Comparison of ENCODE assay signal across 18 cellular contexts in the genomic region with DNA sequence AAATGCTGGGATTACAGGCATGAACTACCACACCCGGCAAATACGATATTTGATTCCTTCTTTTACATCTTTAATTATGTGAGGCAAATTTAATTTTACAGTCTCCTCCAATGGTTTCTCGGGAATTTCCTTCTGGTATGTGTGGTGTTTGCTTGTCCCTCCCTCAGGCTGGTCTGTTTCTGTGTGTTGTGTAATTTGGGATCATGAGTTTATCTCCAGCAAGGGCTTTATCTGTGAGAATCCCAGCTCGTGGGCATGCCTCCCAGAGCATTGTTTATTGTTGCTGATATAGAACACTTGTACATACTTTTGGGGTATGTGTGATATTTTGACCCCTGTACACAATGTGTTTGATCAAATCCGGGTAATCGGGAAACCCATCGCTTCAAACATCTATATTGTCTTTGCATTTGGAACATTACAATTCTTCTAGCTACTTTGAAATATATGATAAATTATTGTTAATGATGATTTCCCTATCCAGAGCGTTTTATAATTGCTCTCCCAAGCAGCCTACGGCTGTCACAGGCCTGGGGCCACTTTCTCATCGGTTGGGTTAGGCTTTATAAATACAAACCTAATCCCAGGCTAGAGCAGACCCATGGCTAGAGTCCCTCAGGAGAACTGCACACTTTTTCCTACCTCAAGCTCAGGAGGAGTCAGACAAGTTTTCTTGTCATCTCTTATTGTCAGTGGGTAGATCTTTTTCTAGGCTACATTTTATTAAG. TPM values are rescaled to one million over a fixed set of nuclear protein-coding genes. Genes with fewer than 3 reads are reported as not detected.
DNase-seq lines count a peak whose midpoint lies in the region; ATAC-seq and TF ChIP-seq lines count a peak whose summit lies in the region.
"Had no signal": no experiment of that assay in that cellular context is flagged by ENCODE, and none has a peak within 500 bp of the region (broad histone marks: within the 10 kb centered on the region; RNA-seq: fewer than 3 reads in every experiment).

No MANE protein-coding gene starts in this region.

- TF ChIP-seq CTCF in IMR-90 (conservative IDR thresholded peaks at IDR 0.05; ENCODE audit: low read depth, low read length) (no peak), choroid plexus epithelial cell (conservative IDR thresholded peaks at IDR 0.05; ENCODE audit: low read depth, low read length) (no peak), GM13976 (IDR thresholded peaks at IDR 0.05; ENCODE audit: borderline replicate concordance, control extremely low read depth, extremely low read depth, insufficient read depth, missing control alignments) (no peak), neural progenitor cell (IDR thresholded peaks at IDR 0.05) (no peak)

- H4K8ac ChIP-seq in IMR-90 (ENCODE audit: low read depth in 2 of 2, low read length in 2 of 2) = peak overlapping the region in 1 of 2 experiments; percentile 32; a peak in 1 of 4 replicates

- peak overlapping the region; percentile 39; the same call in 1 of the 2 replicates for H2BK20ac ChIP-seq in IMR-90 (ENCODE audit: low read depth, low read length)

- H3K4me3 ChIP-seq in IMR-90 (ENCODE audit: insufficient read depth, low read depth, low read length) = no peak overlapping the region
- H3K4me3 ChIP-seq in choroid plexus epithelial cell (ENCODE audit: low read depth, low read length) = no peak overlapping the region
- no peak overlapping the region for H3K4me3 ChIP-seq in mesodermal cell (ENCODE audit: extremely low read depth, insufficient read depth, low read length, poor library complexity, severe bottlenecking)
- H3K4me3 ChIP-seq in neural progenitor cell = no peak overlapping the region

- H3K27ac ChIP-seq in IMR-90 (ENCODE audit: insufficient read depth, low read length) (peak overlapping the region; percentile 58; the same call in 1 of the 2 replicates), mesodermal cell (ENCODE audit: low read depth, low read length, severe bottlenecking) (peak overlapping the region; percentile 83), neural progenitor cell (no peak overlapping the region)
- H3K27ac ChIP-seq: 22Rv1, parathyroid adenoma had no signal

- no peak for TF ChIP-seq POLR2A in IMR-90 (IDR thresholded peaks at IDR 0.05; ENCODE audit: low read depth, low read length)

- H3K9me3 ChIP-seq in IMR-90 (ENCODE audit: control insufficient read depth, insufficient read depth, low read length) (no peaks in the 10 kb centered on the region), mesodermal cell (ENCODE audit: control insufficient read depth, low read length) (no peaks in the 10 kb centered on the region), neural progenitor cell (ENCODE audit: low read depth) (no peaks in the 10 kb centered on the region)

- H2AK5ac ChIP-seq in IMR-90 (ENCODE audit: low read depth, low read length) = peak overlapping the region; percentile 58; the same call in 1 of the 2 replicates

- peaks cover 3% of the 10 kb centered on the region for H3K27me3 Mint-ChIP-seq in T-helper 1 cell treated with Interleukin-12 subunit alpha and Interleukin-12 subunit beta and Interleukin-4 antibody, amounts not matched to agents 30 μg/mL and 1 μg/mL, for 36 hours (ENCODE audit: low read depth)
- peaks cover 3% of the 10 kb centered on the region for H3K27me3 Mint-ChIP-seq in neural progenitor cell (ENCODE audit: insufficient read depth, low read depth)
- H3K27me3 Mint-ChIP-seq: activated CD4-positive, alpha-beta T cell treated with anti-CD3 and anti-CD28 coated beads, Interleukin-2, amount 10 ng/mL, durations not matched to agents 24 days and 14 days; activated T-cell treated with anti-CD3 and anti-CD28 coated beads, Interleukin-2, amount 50 U/mL, for 24 hours had no signal

- peak; percentile 48 for ATAC-seq in IMR-90 (ENCODE audit: low read depth)
- ATAC-seq: CD8-positive, alpha-beta T cell had no signal

- dilution Hi-C loops in IMR-90 (cut with HindIII; ENCODE audit: low sequenced_read_pairs, unreplicated experiment) = no loop called here

- H3K56ac ChIP-seq in IMR-90 (ENCODE audit: extremely low read depth, insufficient read depth, low read length) = no peak overlapping the region

- CTCF ChIA-PET in IMR-90 (lab: Yijun Ruan, JAX) = no interaction called here

- H3K9me3 Mint-ChIP-seq in T-helper 1 cell treated with Interleukin-12 subunit alpha and Interleukin-12 subunit beta and Interleukin-4 antibody, amounts not matched to agents 30 μg/mL and 1 μg/mL, for 36 hours = no peaks in the 10 kb centered on the region
- no peaks in the 10 kb centered on the region for H3K9me3 Mint-ChIP-seq in neural progenitor cell
- H3K9me3 Mint-ChIP-seq: activated CD4-positive, alpha-beta T cell treated with anti-CD3 and anti-CD28 coated beads, Interleukin-2, amount 10 ng/mL, durations not matched to agents 24 days and 14 days; activated T-cell treated with anti-CD3 and anti-CD28 coated beads, Interleukin-2, amount 50 U/mL, for 24 hours; CD8-positive, alpha-beta T cell had no signal

- DNase-seq in T-helper 1 cell (no peak), IMR-90 (peak; percentile 81), choroid plexus epithelial cell (ENCODE audit: low read depth) (peak; percentile 72), GM13976 (ENCODE audit: low spot score) (no peak), neural progenitor cell (ENCODE audit: low spot score) (no peak)
- no peak for DNase-seq in stimulated activated CD4-positive, alpha-beta T cell treated with anti-CD3 and anti-CD28 coated beads, Interleukin-1b, Interleukin-23, amount 100 ng/mL, for 48 hours
- DNase-seq: activated CD4-positive, alpha-beta T cell treated with anti-CD3 and anti-CD28 coated beads, Interleukin-2, amount 10 ng/mL, durations not matched to agents 24 days and 14 days; activated T-cell treated with anti-CD3 and anti-CD28 coated beads, Interleukin-2, amount 50 U/mL, for 24 hours; effector CD4-positive, alpha-beta T cell; KG1; midbrain; NCI-H1105 treated with DMSO at 0.1 percent for 48 hours; NCI-H2171 treated with DMSO at 0.1 percent for 48 hours had no signal

- peak overlapping the region; percentile 9 for H3K18ac ChIP-seq in IMR-90 (ENCODE audit: low read depth, low read length)

- intact Hi-C loops in IMR-90 (cut with micrococcal nuclease) = no loop called here

- 0 out of 2 replicates have a peak overlapping the region, but pooled peaks have one; percentile 11 for H4K91ac ChIP-seq in IMR-90 (ENCODE audit: insufficient read depth, low read depth, low read length)

- no TSS peak for BruUV-seq in IMR-90 (replicated peaks; lab: Mats Ljungman, UMichigan)

- H3K27me3 ChIP-seq in IMR-90 (ENCODE audit: control insufficient read depth, insufficient read depth, low read length) (no peaks in the 10 kb centered on the region), neural progenitor cell (no peaks in the 10 kb centered on the region)

- H3K36me3 ChIP-seq in IMR-90 (ENCODE audit: control insufficient read depth, insufficient read depth, low read length) = peaks cover 3% of the 10 kb centered on the region; the same call in 1 of the 2 replicates
- H3K36me3 ChIP-seq in mesodermal cell (ENCODE audit: control insufficient read depth, insufficient read depth, low read length) = no peaks in the 10 kb centered on the region
- no peaks in the 10 kb centered on the region for H3K36me3 ChIP-seq in neural progenitor cell

- no peak overlapping the region for H3K14ac ChIP-seq in IMR-90 (replicated peaks; ENCODE audit: low read depth, low read length)

- peak overlapping the region; percentile 31 for H2BK5ac ChIP-seq in IMR-90 (ENCODE audit: low read depth, low read length, poor library complexity, severe bottlenecking)

- in situ Hi-C loops in IMR-90 (cut with MboI; ENCODE audit: low sequenced_read_pairs) = no loop called here
- in situ Hi-C loops in GM13976 (cut with MboI; ENCODE audit: low sequenced_read_pairs, unreplicated experiment) = no loop called here

- H3K4me2 ChIP-seq in IMR-90 (ENCODE audit: low read depth, low read length) (0 out of 2 replicates have a peak overlapping the region, but pooled peaks have one; percentile 2), neural progenitor cell (no peak overlapping the region)

- H3K9ac ChIP-seq in IMR-90 (ENCODE audit: low read depth, low read length) (no peak overlapping the region), neural progenitor cell (no peak overlapping the region)
- H3K9ac ChIP-seq: parathyroid adenoma had no signal

- H3K4ac ChIP-seq in IMR-90 (ENCODE audit: low read depth, low read length) = peak overlapping the region; percentile 36

- peaks cover 6 to 20% of the 10 kb centered on the region in 2 experiments; a peak in 2 of 4 replicates for H3K79me1 ChIP-seq in IMR-90 (ENCODE audit: low read depth in 1 of 2, low read length in 2 of 2)

- peaks cover 3% of the 10 kb centered on the region for H3K36me3 Mint-ChIP-seq in T-helper 1 cell treated with Interleukin-12 subunit alpha and Interleukin-12 subunit beta and Interleukin-4 antibody, amounts not matched to agents 30 μg/mL and 1 μg/mL, for 36 hours (ENCODE audit: low read depth)
- H3K36me3 Mint-ChIP-seq in neural progenitor cell = no peaks in the 10 kb centered on the region

- H3K79me2 ChIP-seq in neural progenitor cell (ENCODE audit: low read depth) = no peaks in the 10 kb centered on the region
- H3K79me2 ChIP-seq: parathyroid adenoma had no signal

- peaks cover 36% of the 10 kb centered on the region for H3K4me1 Mint-ChIP-seq in T-helper 1 cell treated with Interleukin-12 subunit alpha and Interleukin-12 subunit beta and Interleukin-4 antibody, amounts not matched to agents 30 μg/mL and 1 μg/mL, for 36 hours (ENCODE audit: low read depth)
- H3K4me1 Mint-ChIP-seq in neural progenitor cell = peaks cover 23% of the 10 kb centered on the region

- H2AFZ ChIP-seq in IMR-90 (replicated peaks; ENCODE audit: low read length, poor library complexity) (no peak overlapping the region), neural progenitor cell (replicated peaks) (no peak overlapping the region)
- H2AFZ ChIP-seq: parathyroid adenoma had no signal

- no peak for TF ChIP-seq RAD21 in IMR-90 (IDR thresholded peaks at IDR 0.05; ENCODE audit: low read length)

- no peak overlapping the region; the same call in 1 of the 2 replicates for H4K5ac ChIP-seq in IMR-90 (ENCODE audit: low read depth, low read length)

- POLR2A ChIA-PET in IMR-90 (lab: Charles Lee; ENCODE audit: unreplicated experiment) = no interaction called here

- H3K4me3 Mint-ChIP-seq in T-helper 1 cell treated with Interleukin-12 subunit alpha and Interleukin-12 subunit beta and Interleukin-4 antibody, amounts not matched to agents 30 μg/mL and 1 μg/mL, for 36 hours = no peak overlapping the region
- no peak overlapping the region for H3K4me3 Mint-ChIP-seq in neural progenitor cell
- H3K4me3 Mint-ChIP-seq: activated CD4-positive, alpha-beta T cell treated with anti-CD3 and anti-CD28 coated beads, Interleukin-2, amount 10 ng/mL, durations not matched to agents 24 days and 14 days; activated T-cell treated with anti-CD3 and anti-CD28 coated beads, Interleukin-2, amount 50 U/mL, for 24 hours; CD8-positive, alpha-beta T cell had no signal

- no CpG with 5 or more reads among the region's 10 CpGs for WGBS in IMR-90 (ENCODE audit: extremely low coverage in 2 of 2, insufficient read length in 1 of 2), 2 experiments
- 74 to 78% methylated on average over 4 of the region's 10 CpGs for WGBS in mesodermal cell (ENCODE audit: insufficient coverage in 2 of 2), 2 experiments

- peak overlapping the region; percentile 48; the same call in 1 of the 3 replicates for H2BK15ac ChIP-seq in IMR-90 (ENCODE audit: low read depth, low read length)

- no peaks in the 10 kb centered on the region for H3F3A ChIP-seq in neural progenitor cell (ENCODE audit: low read depth)

- peaks cover 3% of the 10 kb centered on the region; the same call in 1 of the 2 replicates for H4K20me1 ChIP-seq in IMR-90 (ENCODE audit: insufficient read depth, low read length)
- peaks cover 3% of the 10 kb centered on the region for H4K20me1 ChIP-seq in neural progenitor cell (ENCODE audit: low read depth)

- peaks cover 22% of the 10 kb centered on the region for H3K9me1 ChIP-seq in IMR-90 (ENCODE audit: insufficient read depth, low read length)

- H3K23ac ChIP-seq in IMR-90 (ENCODE audit: low read depth, low read length) = no peak overlapping the region

- H2BK120ac ChIP-seq in IMR-90 (ENCODE audit: low read depth, low read length) = peak overlapping the region; percentile 56; the same call in 1 of the 2 replicates

- H2AK9ac ChIP-seq in IMR-90 (replicated peaks; ENCODE audit: low read depth, low read length, poor library complexity) = no peak overlapping the region

- H3K27ac Mint-ChIP-seq in T-helper 1 cell treated with Interleukin-12 subunit alpha and Interleukin-12 subunit beta and Interleukin-4 antibody, amounts not matched to agents 30 μg/mL and 1 μg/mL, for 36 hours = peak overlapping the region; percentile 43
- no peak overlapping the region for H3K27ac Mint-ChIP-seq in neural progenitor cell
- H3K27ac Mint-ChIP-seq: activated CD4-positive, alpha-beta T cell treated with anti-CD3 and anti-CD28 coated beads, Interleukin-2, amount 10 ng/mL, durations not matched to agents 24 days and 14 days; activated T-cell treated with anti-CD3 and anti-CD28 coated beads, Interleukin-2, amount 50 U/mL, for 24 hours; CD8-positive, alpha-beta T cell had no signal

- H3K4me1 ChIP-seq in IMR-90 (ENCODE audit: control insufficient read depth, insufficient read depth, low read length) (peaks cover 25% of the 10 kb centered on the region), mesodermal cell (ENCODE audit: control insufficient read depth, insufficient read depth, low read length, poor library complexity, severe bottlenecking) (peaks cover 37% of the 10 kb centered on the region), neural progenitor cell (peaks cover 4% of the 10 kb centered on the region)
- H3K4me1 ChIP-seq: parathyroid adenoma had no signal

RNA-seq across cellular contexts. Expression of gene PRR5, which starts 15.0 kb away (rescaled TPM):
- total RNA-seq in IMR-90 (2012; rRNA removed) (7.5 and 8.1 TPM in 2 replicates), neural progenitor cell (ENCODE audit: low replicate concordance) (4.0 and 18.6 TPM in 2 replicates)
- 23.1 and 24.3 TPM in 2 replicates for polyA plus RNA-seq in IMR-90 (2012; rRNA removed)
- polyA plus RNA-seq in IMR-90 (2012; cell fraction: cytosol; rRNA removed) = 17.7 and 39.4 TPM in 2 replicates
- polyA plus RNA-seq in IMR-90 (2012; cell fraction: nucleus; rRNA removed; ENCODE audit: low replicate concordance) = 39.7 and 77.7 TPM in 2 replicates
- polyA plus RNA-seq in mesodermal cell (2013, experiment 1 of 2) = 20.4 TPM
- polyA plus RNA-seq in mesodermal cell (2013, experiment 2 of 2) = 20.8 TPM

Comparison
In these comparisons a context has a peak if more than half of its experiments do, and no peak if none do; other contexts are left out.
1. DNase-seq: peak in IMR-90 (single experiment) and choroid plexus epithelial cell (single experiment); none in T-helper 1 cell (0 of 5), GM13976 (single experiment), neural progenitor cell (single experiment) and stimulated activated CD4-positive, alpha-beta T cell treated with anti-CD3 and anti-CD28 coated beads, Interleukin-1b, Interleukin-23, amount 100 ng/mL, for 48 hours (single experiment).